20 cellular contexts compared by ENCODE assay signal in genomic region chr18:65907281-65907680, GRCh38.
DNase-seq lines count a peak whose midpoint lies in the region; ATAC-seq and TF ChIP-seq lines count a peak whose summit lies in the region.
"Had no signal": no experiment of that assay in that cellular context is flagged by ENCODE, and none has a peak within 500 bp of the region (broad histone marks: within the 10 kb centered on the region; RNA-seq: fewer than 3 reads in every experiment).

No MANE protein-coding gene starts in this region.

- H3K4me1 Mint-ChIP-seq in nephron progenitor cell (peaks cover 50% of the 10 kb centered on the region), T-cell (no peaks in the 10 kb centered on the region)

- no peak overlapping the region for H3K4me3 ChIP-seq in HUES6 (ENCODE audit: low read depth, low read length)
- no peak overlapping the region for H3K4me3 ChIP-seq in SK-N-MC

- H3K9me3 Mint-ChIP-seq in nephron progenitor cell: peaks cover 15% of the 10 kb centered on the region
- peaks cover 3 to 10% (median 7%) of the 10 kb centered on the region in 3 donors for H3K9me3 Mint-ChIP-seq in T-cell

- no peak for ATAC-seq in HG03432 (IDR thresholded peaks at IDR 0.05; ENCODE audit: unreplicated experiment)
- no peak for ATAC-seq in T-cell (replicated peaks in 1 of 4)
- ATAC-seq: HCT116 had no signal

- no peak overlapping the region for H3K4me3 Mint-ChIP-seq in nephron progenitor cell
- no peak overlapping the region for H3K4me3 Mint-ChIP-seq in T-cell

- H3K27ac Mint-ChIP-seq in nephron progenitor cell (peak overlapping the region; percentile 56), T-cell (no peak overlapping the region)

- H3K36me3 ChIP-seq in HUES6 (ENCODE audit: control insufficient read depth, insufficient read depth, low read length) (no peaks in the 10 kb centered on the region), SK-N-MC (ENCODE audit: insufficient read depth, low read length) (no peaks in the 10 kb centered on the region)

- POLR2A ChIA-PET in T-cell (lab: Charles Lee): no interaction called here

- H3K9ac ChIP-seq in HUES6 (ENCODE audit: low read length) (no peak overlapping the region), SK-N-MC (ENCODE audit: insufficient read length) (no peak overlapping the region)

- TF ChIP-seq CTCF in 22Rv1 (IDR thresholded peaks at IDR 0.05) (no peak), nephron progenitor cell (IDR thresholded peaks at IDR 0.05) (no peak)

- H3K27ac ChIP-seq in 22Rv1 (peak overlapping the region; percentile 75), HUES6 (ENCODE audit: low read depth, low read length) (peak overlapping the region; percentile 8; the same call in 1 of the 2 replicates), SK-N-MC (peak overlapping the region; percentile 70)
- H3K27ac ChIP-seq: C4-2B had no signal

- H3K9me3 ChIP-seq in HUES6 (ENCODE audit: control insufficient read depth, insufficient read depth, low read depth, low read length) (no peaks in the 10 kb centered on the region), SK-N-MC (ENCODE audit: low read depth, low read length) (no peaks in the 10 kb centered on the region)

- CTCF ChIA-PET in T-cell (lab: Charles Lee): no interaction called here

- H3K4me1 ChIP-seq in HUES6 (ENCODE audit: control insufficient read depth, insufficient read depth, low read length): peaks cover 13% of the 10 kb centered on the region

- H3K36me3 Mint-ChIP-seq in nephron progenitor cell (ENCODE audit: low read depth) (peaks cover 25% of the 10 kb centered on the region), T-cell (no peaks in the 10 kb centered on the region)

- no peak for DNase-seq in SK-N-MC (ENCODE audit: low read depth, low spot score)
- DNase-seq in nephron progenitor cell: no peak
- no peak for DNase-seq in hypothalamus (lab: John Stamatoyannopoulos, UW)
- DNase-seq in T-cell: no peak
- DNase-seq: DMS53, GDM1, GOT3, Karpas-422, MV-4-11, NCI-H187 treated with DMSO at 0.1 percent for 48 hours, NCI-H345, NCI-H524, RPMI8226, SHP77 treated with DMSO at 0.1 percent for 48 hours, T-helper 1 cell had no signal

- H3K27me3 ChIP-seq in HUES6 (ENCODE audit: control insufficient read depth, insufficient read depth, low read length): peaks cover 85% of the 10 kb centered on the region

- no peaks in the 10 kb centered on the region for H3K27me3 Mint-ChIP-seq in nephron progenitor cell (ENCODE audit: low read depth, poor library complexity)
- no peaks in the 10 kb centered on the region for H3K27me3 Mint-ChIP-seq in T-cell

Comparison
In these comparisons a context has a peak if more than half of its experiments do, and no peak if none do; other contexts are left out.
1. H3K27ac ChIP-seq: peak in every context shown above with its lines; median percentile 75 in 22Rv1; 70 in SK-N-MC; 8 in HUES6.